In the genomic region with DNA sequence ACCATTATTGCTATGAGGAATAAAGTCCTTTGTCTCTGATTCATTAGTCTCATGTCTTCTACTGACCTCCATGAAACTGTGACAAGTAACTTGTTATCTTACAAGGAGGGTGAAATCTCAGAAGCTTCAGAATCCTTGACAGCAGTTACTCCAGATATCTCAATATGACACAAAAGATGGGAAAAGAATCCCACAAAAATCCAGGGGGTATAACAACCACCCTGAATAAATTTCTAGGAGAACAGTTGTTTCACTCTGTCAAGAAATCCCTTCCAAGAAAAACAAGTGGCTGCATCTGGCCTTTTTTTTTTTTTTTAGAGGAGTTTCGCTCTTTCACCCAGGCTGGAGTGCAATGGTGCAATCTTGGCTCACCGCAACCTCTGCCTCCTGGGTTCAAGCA, we compare ENCODE assay signal across 34 cellular contexts.
"Had no signal": no experiment of that assay in that cellular context is flagged by ENCODE, and none has a peak within 500 bp of the region (broad histone marks: within the 10 kb centered on the region; RNA-seq: fewer than 3 reads in every experiment).

No MANE protein-coding gene starts in this region.

- H3K27ac ChIP-seq: ascending aorta, cardiac muscle cell, VCaP had no signal

- ATAC-seq: activated CD8-positive, alpha-beta T cell treated with anti-CD3 and anti-CD28 coated beads for 36 hours; activated naive CD8-positive, alpha-beta T cell treated with anti-CD3 and anti-CD28 coated beads, Interleukin-2, amount 50 U/mL, for 24 hours had no signal

- H3K27ac Mint-ChIP-seq: activated B cell treated with CpG ODN at 0.5 μM for 24 hours; activated CD4-positive, alpha-beta memory T cell treated with anti-CD3 and anti-CD28 coated beads for 36 hours; activated CD4-positive, alpha-beta T cell treated with anti-CD3 and anti-CD28 coated beads, Interleukin-2, amount 10 ng/mL, durations not matched to agents 24 days and 14 days; activated CD8-positive, alpha-beta T cell treated with anti-CD3 and anti-CD28 coated beads for 36 hours; activated naive CD4-positive, alpha-beta T cell treated with anti-CD3 and anti-CD28 coated beads, Interleukin-2, amount 10 ng/mL, durations not matched to agents 7 days and 5 days; activated naive CD4-positive, alpha-beta T cell treated with anti-CD3 and anti-CD28 coated beads, Interleukin-2, amount 50 U/mL, for 24 hours; activated naive CD8-positive, alpha-beta T cell; activated naive CD8-positive, alpha-beta T cell treated with anti-CD3 and anti-CD28 coated beads, Interleukin-2, amount 10 ng/mL, durations not matched to agents 7 days and 5 days; activated naive CD8-positive, alpha-beta T cell treated with anti-CD3 and anti-CD28 coated beads, Interleukin-2, amount 50 U/mL, for 24 hours; activated T-cell treated with anti-CD3 and anti-CD28 coated beads, Interleukin-2, amount 50 U/mL, for 24 hours; activated T-helper 2 cell treated with anti-CD3 and anti-CD28 coated beads, Interferon-gamma antibody, Interleukin-2, Interleukin-4, amounts not matched to agents 10 μg/mL and 5 μg/mL and 100 μg/mL, durations not matched to agents 14 hours and 24 hours and 36 hours; brain; T-helper 1 cell treated with Interleukin-12 subunit alpha and Interleukin-12 subunit beta and Interleukin-4 antibody, amounts not matched to agents 30 μg/mL and 1 μg/mL, for 36 hours; T-helper 2 cell treated with Interferon-gamma antibody and Interleukin-4, amounts not matched to agents 5 μg/mL and 100 μg/mL, for 36 hours had no signal

- H3K36me3 Mint-ChIP-seq: activated CD4-positive, alpha-beta memory T cell treated with anti-CD3 and anti-CD28 coated beads for 36 hours; activated naive CD4-positive, alpha-beta T cell treated with anti-CD3 and anti-CD28 coated beads, Interleukin-2, amount 10 ng/mL, durations not matched to agents 7 days and 5 days; activated naive CD4-positive, alpha-beta T cell treated with anti-CD3 and anti-CD28 coated beads, Interleukin-2, amount 50 U/mL, for 24 hours; activated naive CD8-positive, alpha-beta T cell; activated naive CD8-positive, alpha-beta T cell treated with anti-CD3 and anti-CD28 coated beads, Interleukin-2, amount 10 ng/mL, durations not matched to agents 7 days and 5 days; brain had no signal

- H3K4me1 Mint-ChIP-seq: activated B cell treated with CpG ODN at 0.5 μM for 24 hours; activated naive CD4-positive, alpha-beta T cell treated with anti-CD3 and anti-CD28 coated beads, Interleukin-2, amount 10 ng/mL, durations not matched to agents 7 days and 5 days; activated naive CD8-positive, alpha-beta T cell treated with anti-CD3 and anti-CD28 coated beads, Interleukin-2, amount 10 ng/mL, durations not matched to agents 7 days and 5 days; activated naive CD8-positive, alpha-beta T cell treated with anti-CD3 and anti-CD28 coated beads, Interleukin-2, amount 50 U/mL, for 24 hours; central memory CD8-positive, alpha-beta T cell had no signal

- H3K4me3 Mint-ChIP-seq: activated B cell treated with CpG ODN at 0.5 μM for 24 hours; activated CD4-positive, alpha-beta memory T cell treated with anti-CD3 and anti-CD28 coated beads for 36 hours; activated CD4-positive, alpha-beta T cell treated with anti-CD3 and anti-CD28 coated beads, Interleukin-2, amount 10 ng/mL, durations not matched to agents 24 days and 14 days; activated CD8-positive, alpha-beta T cell treated with anti-CD3 and anti-CD28 coated beads for 36 hours; activated naive CD4-positive, alpha-beta T cell treated with anti-CD3 and anti-CD28 coated beads, Interleukin-2, amount 10 ng/mL, durations not matched to agents 7 days and 5 days; activated naive CD4-positive, alpha-beta T cell treated with anti-CD3 and anti-CD28 coated beads, Interleukin-2, amount 50 U/mL, for 24 hours; activated naive CD8-positive, alpha-beta T cell; activated naive CD8-positive, alpha-beta T cell treated with anti-CD3 and anti-CD28 coated beads, Interleukin-2, amount 10 ng/mL, durations not matched to agents 7 days and 5 days; activated naive CD8-positive, alpha-beta T cell treated with anti-CD3 and anti-CD28 coated beads, Interleukin-2, amount 50 U/mL, for 24 hours; activated T-cell treated with anti-CD3 and anti-CD28 coated beads, Interleukin-2, amount 50 U/mL, for 24 hours; brain; central memory CD8-positive, alpha-beta T cell; T-helper 1 cell treated with Interleukin-12 subunit alpha and Interleukin-12 subunit beta and Interleukin-4 antibody, amounts not matched to agents 30 μg/mL and 1 μg/mL, for 36 hours; T-helper 2 cell treated with Interferon-gamma antibody and Interleukin-4, amounts not matched to agents 5 μg/mL and 100 μg/mL, for 36 hours had no signal

- H3K27me3 ChIP-seq: ascending aorta, cardiac muscle cell had no signal

- DNase-seq: activated B cell treated with CpG ODN at 0.5 μM for 24 hours; activated CD4-positive, alpha-beta memory T cell treated with anti-CD3 and anti-CD28 coated beads for 36 hours; activated CD4-positive, alpha-beta T cell treated with anti-CD3 and anti-CD28 coated beads for 4 hours; activated CD4-positive, alpha-beta T cell treated with anti-CD3 and anti-CD28 coated beads, Interleukin-2, amount 10 ng/mL, durations not matched to agents 24 days and 14 days; activated CD4-positive, alpha-beta T cell treated with anti-CD3 and anti-CD28 coated beads, Interleukin-2, amount 50 U/mL, for 1 hour; activated CD4-positive, alpha-beta T cell treated with anti-CD3 and anti-CD28 coated beads, Interleukin-2, amount 50 U/mL, for 4 hours; activated CD4-positive, CD25-positive, alpha-beta regulatory T cell treated with anti-CD3 and anti-CD28 coated beads, Interleukin-2, amount 50 U/mL, for 72 hours; activated CD8-positive, alpha-beta memory T cell treated with anti-CD3 and anti-CD28 coated beads, Interleukin-2, amount 50 U/mL, for 48 hours; activated CD8-positive, alpha-beta T cell treated with anti-CD3 and anti-CD28 coated beads for 36 hours; activated effector memory CD4-positive, alpha-beta T cell treated with Interleukin-2 at 50 U/mL for 16 hours; activated gamma-delta T cell; activated naive CD4-positive, alpha-beta T cell treated with anti-CD3 and anti-CD28 coated beads, Interleukin-2, amount 10 ng/mL, durations not matched to agents 7 days and 5 days; activated naive CD4-positive, alpha-beta T cell treated with Interleukin-2 at 50 U/mL for 16 hours; activated naive CD8-positive, alpha-beta T cell treated with anti-CD3 and anti-CD28 coated beads, Interleukin-2, amount 10 ng/mL, durations not matched to agents 7 days and 5 days; activated naive CD8-positive, alpha-beta T cell treated with anti-CD3 and anti-CD28 coated beads, Interleukin-2, amount 50 U/mL, for 24 hours; activated T-cell treated with anti-CD3 and anti-CD28 coated beads, Interleukin-2, amount 50 U/mL, for 24 hours; activated T-cell treated with anti-CD3 and anti-CD28 coated beads, Interleukin-2, amount 50 U/mL, for 48 hours; amygdala; anterior cingulate cortex; caudate nucleus; cerebellar nuclear complex; T-helper 1 cell; T-helper 2 cell; T-helper 9 cell had no signal

- H3K9me3 ChIP-seq: ascending aorta had no signal

- H3K27me3 Mint-ChIP-seq: activated naive CD4-positive, alpha-beta T cell treated with anti-CD3 and anti-CD28 coated beads, Interleukin-2, amount 50 U/mL, for 24 hours; activated naive CD8-positive, alpha-beta T cell treated with anti-CD3 and anti-CD28 coated beads, Interleukin-2, amount 50 U/mL, for 24 hours; activated T-cell treated with anti-CD3 and anti-CD28 coated beads, Interleukin-2, amount 50 U/mL, for 24 hours; brain; central memory CD8-positive, alpha-beta T cell had no signal

- H3K4me3 ChIP-seq: ascending aorta, cardiac muscle cell had no signal

- H3K9me3 Mint-ChIP-seq: activated B cell treated with CpG ODN at 0.5 μM for 24 hours; activated CD4-positive, alpha-beta memory T cell treated with anti-CD3 and anti-CD28 coated beads for 36 hours; activated CD8-positive, alpha-beta T cell treated with anti-CD3 and anti-CD28 coated beads for 36 hours; activated naive CD4-positive, alpha-beta T cell treated with anti-CD3 and anti-CD28 coated beads, Interleukin-2, amount 10 ng/mL, durations not matched to agents 7 days and 5 days; activated naive CD4-positive, alpha-beta T cell treated with anti-CD3 and anti-CD28 coated beads, Interleukin-2, amount 50 U/mL, for 24 hours; activated naive CD8-positive, alpha-beta T cell treated with anti-CD3 and anti-CD28 coated beads, Interleukin-2, amount 10 ng/mL, durations not matched to agents 7 days and 5 days; activated naive CD8-positive, alpha-beta T cell treated with anti-CD3 and anti-CD28 coated beads, Interleukin-2, amount 50 U/mL, for 24 hours; activated T-cell treated with anti-CD3 and anti-CD28 coated beads, Interleukin-2, amount 50 U/mL, for 24 hours; activated T-helper 2 cell treated with anti-CD3 and anti-CD28 coated beads, Interferon-gamma antibody, Interleukin-2, Interleukin-4, amounts not matched to agents 10 μg/mL and 5 μg/mL and 100 μg/mL, durations not matched to agents 14 hours and 24 hours and 36 hours; central memory CD8-positive, alpha-beta T cell; T-helper 1 cell treated with Interleukin-12 subunit alpha and Interleukin-12 subunit beta and Interleukin-4 antibody, amounts not matched to agents 30 μg/mL and 1 μg/mL, for 36 hours; T-helper 2 cell treated with Interferon-gamma antibody and Interleukin-4, amounts not matched to agents 5 μg/mL and 100 μg/mL, for 36 hours had no signal

- H3K4me1 ChIP-seq: ascending aorta had no signal

- H3K36me3 ChIP-seq: ascending aorta, cardiac muscle cell had no signal
